23 cellular contexts compared by ENCODE assay signal in genomic region chr6:43402819-43403218, GRCh38. TPM values are rescaled to one million over a fixed set of nuclear protein-coding genes. Genes with fewer than 3 reads are reported as not detected.
A peak's percentile ranks its signal among the peaks of the same experiment; 100 is the strongest.
DNase-seq lines count a peak whose midpoint lies in the region; ATAC-seq and TF ChIP-seq lines count a peak whose summit lies in the region.
"Had no signal": no experiment of that assay in that cellular context is flagged by ENCODE, and none has a peak within 500 bp of the region (broad histone marks: within the 10 kb centered on the region; RNA-seq: fewer than 3 reads in every experiment).

No MANE protein-coding gene starts in this region.

- H3K4me3 Mint-ChIP-seq in MCF 10A (ENCODE audit: unreplicated experiment): no peak overlapping the region
- H3K4me3 Mint-ChIP-seq: activated CD8-positive, alpha-beta T cell treated with anti-CD3 and anti-CD28 coated beads, Interleukin-2, amount 10 ng/mL, durations not matched to agents 7 days and 5 days; CD4-positive, alpha-beta T cell; neural progenitor cell had no signal

- H3K9me3 ChIP-seq in breast epithelium: no peaks in the 10 kb centered on the region
- no peaks in the 10 kb centered on the region for H3K9me3 ChIP-seq in ovary

- TF ChIP-seq CTCF in MCF 10A (IDR thresholded peaks at IDR 0.05; ENCODE audit: unreplicated experiment) (no peak), breast epithelium (IDR thresholded peaks at IDR 0.05) (no peak), ovary (IDR thresholded peaks at IDR 0.05) (no peak)

- no peak overlapping the region for H3K27ac Mint-ChIP-seq in MCF 10A (ENCODE audit: low read depth, unreplicated experiment)
- H3K27ac Mint-ChIP-seq: activated CD8-positive, alpha-beta T cell treated with anti-CD3 and anti-CD28 coated beads, Interleukin-2, amount 10 ng/mL, durations not matched to agents 7 days and 5 days; activated naive CD4-positive, alpha-beta T cell treated with anti-CD3 and anti-CD28 coated beads, Interleukin-2, amount 50 U/mL, for 72 hours; CD4-positive, alpha-beta T cell; neural progenitor cell had no signal

- H3K4me3 ChIP-seq in breast epithelium: no peak overlapping the region
- no peak overlapping the region for H3K4me3 ChIP-seq in ovary
- H3K4me3 ChIP-seq: neural progenitor cell, PC-9 had no signal

- POLR2A ChIA-PET in MCF 10A (lab: Yijun Ruan, JAX): no interaction called here

- H3K36me3 Mint-ChIP-seq in MCF 10A (ENCODE audit: insufficient read depth, unreplicated experiment): no peaks in the 10 kb centered on the region
- H3K36me3 Mint-ChIP-seq: activated naive CD4-positive, alpha-beta T cell treated with anti-CD3 and anti-CD28 coated beads, Interleukin-2, amount 50 U/mL, for 72 hours; neural progenitor cell had no signal

- TF ChIP-seq POLR2A in breast epithelium (IDR thresholded peaks at IDR 0.05): no peak
- TF ChIP-seq POLR2A in ovary (IDR thresholded peaks at IDR 0.05): no peak

- 59 to 73% (median 68%) methylated on average over 1 of the region's 1 CpG for WGBS in ovary, 3 donors

- intact Hi-C loops in MCF 10A (cut with micrococcal nuclease) (no loop called here), breast epithelium (cut with DNase I; ENCODE audit: low total_unique reads) (no loop called here), ovary (cut with DNase I) (no loop called here)

- no peak for TF ChIP-seq EP300 in ovary (IDR thresholded peaks at IDR 0.05)

- ATAC-seq in esophagus mucosa: peak; percentile 15
- no peak for ATAC-seq in HG03280 (IDR thresholded peaks at IDR 0.05; ENCODE audit: unreplicated experiment)
- no peak for ATAC-seq in HG03442 (IDR thresholded peaks at IDR 0.05; ENCODE audit: unreplicated experiment)
- ATAC-seq: activated CD4-positive, CD25-positive, alpha-beta regulatory T cell treated with anti-CD3 and anti-CD28 coated beads, Interleukin-2, amount 50 U/mL, for 24 hours; activated CD8-positive, alpha-beta T cell treated with anti-CD3 and anti-CD28 coated beads, Interleukin-2, amount 10 ng/mL, durations not matched to agents 7 days and 5 days; activated naive CD4-positive, alpha-beta T cell treated with anti-CD3 and anti-CD28 coated beads, Interleukin-2, amount 50 U/mL, for 72 hours; left lobe of liver had no signal

- H3K27me3 Mint-ChIP-seq in MCF 10A (ENCODE audit: insufficient read depth, unreplicated experiment): no peaks in the 10 kb centered on the region

- H3K4me1 ChIP-seq in breast epithelium (no peaks in the 10 kb centered on the region), ovary (ENCODE audit: insufficient read depth) (peaks cover 2% of the 10 kb centered on the region)
- H3K4me1 ChIP-seq: neural progenitor cell had no signal

- H3K27me3 ChIP-seq in breast epithelium (no peaks in the 10 kb centered on the region), ovary (no peaks in the 10 kb centered on the region)

- H3K9me3 Mint-ChIP-seq in MCF 10A (ENCODE audit: unreplicated experiment): no peaks in the 10 kb centered on the region
- H3K9me3 Mint-ChIP-seq: activated naive CD4-positive, alpha-beta T cell treated with anti-CD3 and anti-CD28 coated beads, Interleukin-2, amount 50 U/mL, for 72 hours; CD4-positive, alpha-beta T cell; neural progenitor cell had no signal

- H3K4me1 Mint-ChIP-seq in MCF 10A (ENCODE audit: insufficient read depth, unreplicated experiment): peaks cover 7% of the 10 kb centered on the region
- H3K4me1 Mint-ChIP-seq: neural progenitor cell had no signal

- H3K36me3 ChIP-seq in breast epithelium (no peaks in the 10 kb centered on the region), ovary (no peaks in the 10 kb centered on the region)
- H3K36me3 ChIP-seq: neural progenitor cell had no signal

- DNase-seq in MCF 10A (ENCODE audit: unreplicated experiment) (peak; percentile 18), breast epithelium (ENCODE audit: low spot score in 2 of 2) (no peak), RKO (ENCODE audit: low spot score) (peak; percentile 20), ovary (no peak)
- no peak for DNase-seq in stimulated activated CD4-positive, alpha-beta T cell treated with anti-CD3 and anti-CD28 coated beads, Interleukin-2, amount 100 ng/mL, for 48 hours
- DNase-seq: activated CD8-positive, alpha-beta T cell treated with anti-CD3 and anti-CD28 coated beads, Interleukin-2, amount 10 ng/mL, durations not matched to agents 7 days and 5 days; activated T-cell treated with anti-CD3 and anti-CD28 coated beads, Interleukin-2, amount 50 U/mL, for 48 hours; CD4-positive, alpha-beta T cell; cortex of kidney; DMS79; NCI-H1417; NCI-H748 treated with DMSO at 0.1 percent for 48 hours; PC-9; T1000 had no signal

- H3K27ac ChIP-seq in breast epithelium: no peak overlapping the region
- H3K27ac ChIP-seq in ovary: no peak overlapping the region
- H3K27ac ChIP-seq: neural progenitor cell, PC-9 had no signal

- CTCF ChIA-PET in MCF 10A (lab: Yijun Ruan, JAX): interaction anchor here (0.5 kb wide), 1 partner anchor 19 kb away, joined by 3 read pairs; no protein-coding TSS in a partner anchor

- BruUV-seq in MCF 10A (replicated peaks; lab: Mats Ljungman, UMichigan): no TSS peak

RNA-seq across cellular contexts. Expression of gene ABCC10, which starts 24.5 kb away (rescaled TPM):
- total RNA-seq in MCF 10A (2022) (25.6 and 25.9 TPM in 2 replicates), breast epithelium (10 to 100 TPM in 2 of 3 donors, 1 to 10 TPM in 1; 9.0 to 19.9 (median 12.1) TPM), esophagus mucosa (18.3 TPM), ovary (10 to 100 TPM; 11.7 to 34.9 (median 27.0) TPM)
- 10 to 100 TPM in 1 of 2 donors, 1 to 10 TPM in 1; 8.9 to 21.1 TPM for polyA plus RNA-seq in ovary

RNA-seq across cellular contexts. Expression of gene ZNF318, which starts 33.4 kb away (rescaled TPM):
- total RNA-seq in MCF 10A (2022): 11.3 and 12.9 TPM in 2 replicates
- total RNA-seq in breast epithelium: 10 to 100 TPM; 15.4 to 19.5 (median 17.4) TPM
- total RNA-seq in esophagus mucosa: 5.0 TPM
- total RNA-seq in ovary: 10 to 100 TPM; 11.4 to 26.0 (median 19.9) TPM
- 10 to 100 TPM in 1 of 2 donors, 1 to 10 TPM in 1; 8.3 to 17.4 TPM for polyA plus RNA-seq in ovary

RNA-seq across cellular contexts. Expression of gene DLK2, which starts 52.5 kb away (rescaled TPM):
- total RNA-seq in MCF 10A (2022): 13.6 and 30.2 TPM in 2 replicates
- 1 to 10 TPM in 2 of 3 donors, not detected in 1; 3.6 to 8.9 TPM for total RNA-seq in breast epithelium
- total RNA-seq in esophagus mucosa: 8.9 TPM
- total RNA-seq in ovary: 1 to 10 TPM in 4 of 7 donors, under 1 TPM in 3; 0.18 to 6.0 (median 1.0) TPM
- polyA plus RNA-seq in ovary: under 1 TPM; 0.33 to 0.92 TPM
- total RNA-seq: activated CD8-positive, alpha-beta T cell treated with anti-CD3 and anti-CD28 coated beads, Interleukin-2, amount 10 ng/mL, durations not matched to agents 7 days and 5 days; endothelial cell of umbilical vein; left lobe of liver; subcutaneous adipose tissue had no signal

Comparison
In these comparisons a context has a peak if more than half of its experiments do, and no peak if none do; other contexts are left out.
1. DNase-seq: peak in MCF 10A (single experiment) and RKO (single experiment); none in breast epithelium (0 of 2), ovary (0 of 5) and stimulated activated CD4-positive, alpha-beta T cell treated with anti-CD3 and anti-CD28 coated beads, Interleukin-2, amount 100 ng/mL, for 48 hours (0 of 2).